Comparison of ENCODE assay signal across 2 cellular contexts in genomic region chr3:196670335-196670734, GRCh38.
A peak's percentile ranks its signal among the peaks of the same experiment; 100 is the strongest.
TF ChIP-seq lines count a peak whose summit lies in the region.

No MANE protein-coding gene starts in this region.

TF ChIP-seq in liver, 16 proteins besides CTCF, POLR2A, EP300 and RAD21:
- TF ChIP-seq NR2F2 (IDR thresholded peaks at IDR 0.05) (peak; percentile 38), FOXA2 (IDR thresholded peaks at IDR 0.05) (no peak)

TF ChIP-seq in HepG2, 621 proteins besides CTCF, POLR2A, EP300 and RAD21:
- no peak for TF ChIP-seq E2F5 (CRISPR knock-in tag; conservative IDR thresholded peaks at IDR 0.05)
- TF ChIP-seq ZMYM2 (CRISPR knock-in tag; IDR thresholded peaks at IDR 0.05), result no peak
- TF ChIP-seq TP53 (CRISPR knock-in tag; conservative IDR thresholded peaks at IDR 0.05), result no peak
- no peak for TF ChIP-seq TCF12 (IDR thresholded peaks at IDR 0.05)
- no peak for TF ChIP-seq TCF12 (CRISPR knock-in tag; IDR thresholded peaks at IDR 0.05)
